In genomic region chr7:133718131-133718530, GRCh38 we compare ENCODE assay signal across 39 cellular contexts.
"Had no signal": no experiment of that assay in that cellular context is flagged by ENCODE, and none has a peak within 500 bp of the region (broad histone marks: within the 10 kb centered on the region; RNA-seq: fewer than 3 reads in every experiment).

No MANE protein-coding gene starts in this region.

- H3K4me3 ChIP-seq: adrenal gland, ascending aorta, body of pancreas, breast epithelium, cardiac muscle cell had no signal

- H3K9me3 ChIP-seq: adrenal gland, ascending aorta, body of pancreas, breast epithelium had no signal

- H3K27me3 Mint-ChIP-seq: activated naive CD4-positive, alpha-beta T cell treated with anti-CD3 and anti-CD28 coated beads, Interleukin-2, amount 10 ng/mL, durations not matched to agents 7 days and 5 days; activated naive CD4-positive, alpha-beta T cell treated with anti-CD3 and anti-CD28 coated beads, Interleukin-2, amount 50 U/mL, for 24 hours; activated naive CD8-positive, alpha-beta T cell; activated naive CD8-positive, alpha-beta T cell treated with anti-CD3 and anti-CD28 coated beads for 36 hours; activated naive CD8-positive, alpha-beta T cell treated with anti-CD3 and anti-CD28 coated beads, Interleukin-2, amount 10 ng/mL, durations not matched to agents 7 days and 5 days; activated naive CD8-positive, alpha-beta T cell treated with anti-CD3 and anti-CD28 coated beads, Interleukin-2, amount 50 U/mL, for 24 hours; activated T-cell treated with anti-CD3 and anti-CD28 coated beads, Interleukin-2, amount 50 U/mL, for 24 hours; activated T-helper 17 cell treated with anti-CD3 and anti-CD28 coated beads, Interleukin-2, amount 50 U/mL, for 72 hours; brain; central memory CD8-positive, alpha-beta T cell had no signal

- H3K36me3 ChIP-seq: adrenal gland, ascending aorta, brain microvascular endothelial cell, breast epithelium, cardiac muscle cell had no signal

- H3K4me1 ChIP-seq: adrenal gland, ascending aorta, body of pancreas, breast epithelium had no signal

- H3K9me3 Mint-ChIP-seq: activated naive CD4-positive, alpha-beta T cell treated with anti-CD3 and anti-CD28 coated beads for 36 hours; activated naive CD4-positive, alpha-beta T cell treated with anti-CD3 and anti-CD28 coated beads, Interleukin-2, amount 50 U/mL, for 24 hours; activated naive CD4-positive, alpha-beta T cell treated with anti-CD3 and anti-CD28 coated beads, Interleukin-2, amount 50 U/mL, for 72 hours; activated naive CD8-positive, alpha-beta T cell treated with anti-CD3 and anti-CD28 coated beads for 36 hours; activated naive CD8-positive, alpha-beta T cell treated with anti-CD3 and anti-CD28 coated beads, Interleukin-2, amount 50 U/mL, for 24 hours; activated T-cell treated with anti-CD3 and anti-CD28 coated beads, Interleukin-2, amount 50 U/mL, for 24 hours; activated T-cell treated with anti-CD3 and anti-CD28 coated beads, Interleukin-2, amount 50 U/mL, for 4 hours; activated T-helper 1 cell treated with anti-CD3 and anti-CD28 coated beads, Interleukin-12 subunit alpha, Interleukin-12 subunit beta, Interleukin-2, Interleukin-4 antibody, amounts not matched to agents 30 ng/mL and 10 ng/mL and 1 ng/mL, durations not matched to agents 14 hours and 24 hours and 36 hours; activated T-helper 17 cell treated with anti-CD3 and anti-CD28 coated beads, Interleukin-2, amount 50 U/mL, for 72 hours; activated T-helper 2 cell treated with anti-CD3 and anti-CD28 coated beads, Interferon-gamma antibody, Interleukin-2, Interleukin-4, amounts not matched to agents 10 μg/mL and 5 μg/mL and 100 μg/mL, durations not matched to agents 14 hours and 24 hours and 36 hours; central memory CD8-positive, alpha-beta T cell had no signal

- H3K27me3 ChIP-seq: adrenal gland, ascending aorta, body of pancreas, brain microvascular endothelial cell, breast epithelium, cardiac muscle cell had no signal

- H3K4me1 Mint-ChIP-seq: activated naive CD4-positive, alpha-beta T cell treated with anti-CD3 and anti-CD28 coated beads, Interleukin-2, amount 10 ng/mL, durations not matched to agents 7 days and 5 days; activated naive CD4-positive, alpha-beta T cell treated with anti-CD3 and anti-CD28 coated beads, Interleukin-2, amount 50 U/mL, for 24 hours; activated naive CD8-positive, alpha-beta T cell treated with anti-CD3 and anti-CD28 coated beads for 36 hours; activated naive CD8-positive, alpha-beta T cell treated with anti-CD3 and anti-CD28 coated beads, Interleukin-2, amount 10 ng/mL, durations not matched to agents 7 days and 5 days; activated naive CD8-positive, alpha-beta T cell treated with anti-CD3 and anti-CD28 coated beads, Interleukin-2, amount 50 U/mL, for 24 hours; activated T-helper 17 cell treated with anti-CD3 and anti-CD28 coated beads, Interleukin-2, amount 50 U/mL, for 72 hours; central memory CD8-positive, alpha-beta T cell had no signal

- H3K4me3 Mint-ChIP-seq: activated naive CD4-positive, alpha-beta T cell treated with anti-CD3 and anti-CD28 coated beads for 36 hours; activated naive CD4-positive, alpha-beta T cell treated with anti-CD3 and anti-CD28 coated beads, Interleukin-2, amount 10 ng/mL, durations not matched to agents 7 days and 5 days; activated naive CD4-positive, alpha-beta T cell treated with anti-CD3 and anti-CD28 coated beads, Interleukin-2, amount 50 U/mL, for 24 hours; activated naive CD8-positive, alpha-beta T cell; activated naive CD8-positive, alpha-beta T cell treated with anti-CD3 and anti-CD28 coated beads for 36 hours; activated naive CD8-positive, alpha-beta T cell treated with anti-CD3 and anti-CD28 coated beads, Interleukin-2, amount 10 ng/mL, durations not matched to agents 7 days and 5 days; activated naive CD8-positive, alpha-beta T cell treated with anti-CD3 and anti-CD28 coated beads, Interleukin-2, amount 50 U/mL, for 24 hours; activated T-cell treated with anti-CD3 and anti-CD28 coated beads, Interleukin-2, amount 50 U/mL, for 24 hours; activated T-cell treated with anti-CD3 and anti-CD28 coated beads, Interleukin-2, amount 50 U/mL, for 4 hours; activated T-cell treated with anti-CD3 and anti-CD28 coated beads, Interleukin-2, amount 50 U/mL, for 72 hours; activated T-helper 1 cell treated with anti-CD3 and anti-CD28 coated beads, Interleukin-12 subunit alpha, Interleukin-12 subunit beta, Interleukin-2, Interleukin-4 antibody, amounts not matched to agents 30 ng/mL and 10 ng/mL and 1 ng/mL, durations not matched to agents 14 hours and 24 hours and 36 hours; activated T-helper 17 cell treated with anti-CD3 and anti-CD28 coated beads, Interleukin-2, amount 50 U/mL, for 72 hours; brain; central memory CD8-positive, alpha-beta T cell had no signal

- DNase-seq: activated effector memory CD4-positive, alpha-beta T cell treated with anti-CD3 and anti-CD28 coated beads, Interleukin-2, amount 50 U/mL, for 16 hours; activated effector memory CD4-positive, alpha-beta T cell treated with Interleukin-2 at 50 U/mL for 16 hours; activated gamma-delta T cell; activated gamma-delta T cell treated with Interleukin-2 at 50 U/mL for 16 hours; activated naive CD4-positive, alpha-beta T cell; activated naive CD4-positive, alpha-beta T cell treated with anti-CD3 and anti-CD28 coated beads for 36 hours; activated naive CD4-positive, alpha-beta T cell treated with anti-CD3 and anti-CD28 coated beads, Interleukin-2, amount 10 ng/mL, durations not matched to agents 7 days and 5 days; activated naive CD4-positive, alpha-beta T cell treated with anti-CD3 and anti-CD28 coated beads, Interleukin-2, amount 50 U/mL, for 16 hours; activated naive CD4-positive, alpha-beta T cell treated with Interleukin-2 at 50 U/mL for 16 hours; activated naive CD8-positive, alpha-beta T cell treated with anti-CD3 and anti-CD28 coated beads for 36 hours; activated naive CD8-positive, alpha-beta T cell treated with anti-CD3 and anti-CD28 coated beads, Interleukin-2, amount 10 ng/mL, durations not matched to agents 7 days and 5 days; activated naive CD8-positive, alpha-beta T cell treated with anti-CD3 and anti-CD28 coated beads, Interleukin-2, amount 50 U/mL, for 24 hours; activated T-cell treated with anti-CD3 and anti-CD28 coated beads for 4 hours; activated T-cell treated with anti-CD3 and anti-CD28 coated beads, Interleukin-2, amount 50 U/mL, for 1 hour; activated T-cell treated with anti-CD3 and anti-CD28 coated beads, Interleukin-2, amount 50 U/mL, for 24 hours; activated T-cell treated with anti-CD3 and anti-CD28 coated beads, Interleukin-2, amount 50 U/mL, for 4 hours; activated T-cell treated with anti-CD3 and anti-CD28 coated beads, Interleukin-2, amount 50 U/mL, for 48 hours; activated T-cell treated with anti-CD3 and anti-CD28 coated beads, Interleukin-2, amount 50 U/mL, for 72 hours; adrenal gland; amniotic stem cell; amygdala; anterior cingulate cortex; aorta; body of pancreas; brain microvascular endothelial cell; caudate nucleus; central memory CD4-positive, alpha-beta T cell; cerebellar nuclear complex had no signal

- H3K36me3 Mint-ChIP-seq: activated naive CD4-positive, alpha-beta T cell treated with anti-CD3 and anti-CD28 coated beads, Interleukin-2, amount 10 ng/mL, durations not matched to agents 7 days and 5 days had no signal

- H3K27ac ChIP-seq: adrenal gland, ascending aorta, body of pancreas, brain microvascular endothelial cell, breast epithelium, cardiac muscle cell had no signal

- ATAC-seq: activated naive CD4-positive, alpha-beta T cell treated with anti-CD3 and anti-CD28 coated beads, Interleukin-2, amount 50 U/mL, for 72 hours; activated naive CD8-positive, alpha-beta T cell treated with anti-CD3 and anti-CD28 coated beads, Interleukin-2, amount 50 U/mL, for 24 hours; activated T-cell treated with anti-CD3 and anti-CD28 coated beads, Interleukin-2, amount 50 U/mL, for 4 hours; activated T-cell treated with anti-CD3 and anti-CD28 coated beads, Interleukin-2, amount 50 U/mL, for 72 hours; activated T-helper 17 cell treated with anti-CD3 and anti-CD28 coated beads, Interleukin-2, amount 50 U/mL, for 72 hours; body of pancreas had no signal

- H3K27ac Mint-ChIP-seq: activated naive CD4-positive, alpha-beta T cell treated with anti-CD3 and anti-CD28 coated beads for 36 hours; activated naive CD4-positive, alpha-beta T cell treated with anti-CD3 and anti-CD28 coated beads, Interleukin-2, amount 10 ng/mL, durations not matched to agents 7 days and 5 days; activated naive CD4-positive, alpha-beta T cell treated with anti-CD3 and anti-CD28 coated beads, Interleukin-2, amount 50 U/mL, for 24 hours; activated naive CD4-positive, alpha-beta T cell treated with anti-CD3 and anti-CD28 coated beads, Interleukin-2, amount 50 U/mL, for 72 hours; activated naive CD8-positive, alpha-beta T cell; activated naive CD8-positive, alpha-beta T cell treated with anti-CD3 and anti-CD28 coated beads for 36 hours; activated naive CD8-positive, alpha-beta T cell treated with anti-CD3 and anti-CD28 coated beads, Interleukin-2, amount 10 ng/mL, durations not matched to agents 7 days and 5 days; activated naive CD8-positive, alpha-beta T cell treated with anti-CD3 and anti-CD28 coated beads, Interleukin-2, amount 50 U/mL, for 24 hours; activated T-cell treated with anti-CD3 and anti-CD28 coated beads, Interleukin-2, amount 50 U/mL, for 24 hours; activated T-cell treated with anti-CD3 and anti-CD28 coated beads, Interleukin-2, amount 50 U/mL, for 72 hours; activated T-helper 1 cell treated with anti-CD3 and anti-CD28 coated beads, Interleukin-12 subunit alpha, Interleukin-12 subunit beta, Interleukin-2, Interleukin-4 antibody, amounts not matched to agents 30 ng/mL and 10 ng/mL and 1 ng/mL, durations not matched to agents 14 hours and 24 hours and 36 hours; activated T-helper 17 cell treated with anti-CD3 and anti-CD28 coated beads, Interleukin-2, amount 50 U/mL, for 72 hours; activated T-helper 2 cell treated with anti-CD3 and anti-CD28 coated beads, Interferon-gamma antibody, Interleukin-2, Interleukin-4, amounts not matched to agents 10 μg/mL and 5 μg/mL and 100 μg/mL, durations not matched to agents 14 hours and 24 hours and 36 hours; brain had no signal
